Comparison of ENCODE assay signal across 17 cellular contexts in genomic region chr5:147065071-147065470, GRCh38.
DNase-seq lines count a peak whose midpoint lies in the region; ATAC-seq and TF ChIP-seq lines count a peak whose summit lies in the region.
"Had no signal": no experiment of that assay in that cellular context is flagged by ENCODE, and none has a peak within 500 bp of the region (broad histone marks: within the 10 kb centered on the region; RNA-seq: fewer than 3 reads in every experiment).

No MANE protein-coding gene starts in this region.

- peaks cover 0 to 4% of the 10 kb centered on the region in 2 donors for H3K9me3 Mint-ChIP-seq in stimulated activated naive B cell treated with anti-CD40 and anti-IgM and Interleukin-4, amounts not matched to agents 10 μg/mL and 1 μg/mL and 100 μg/mL, for 72 hours
- H3K9me3 Mint-ChIP-seq: CD4-positive, alpha-beta T cell had no signal

- H2AFZ ChIP-seq in OCI-LY3 (ENCODE audit: low read depth, low read length), result no peak overlapping the region

- peak; percentile 81 for ATAC-seq in GM18867 (IDR thresholded peaks at IDR 0.05; ENCODE audit: unreplicated experiment)
- peak; percentile 77 for ATAC-seq in GM21360 (IDR thresholded peaks at IDR 0.05; ENCODE audit: unreplicated experiment)
- peak; percentile 49 for ATAC-seq in HG02884 (IDR thresholded peaks at IDR 0.05; ENCODE audit: unreplicated experiment)
- no peak for ATAC-seq in stimulated activated naive B cell treated with anti-CD40 and anti-IgM and Interleukin-4, amounts not matched to agents 10 μg/mL and 1 μg/mL and 100 μg/mL, for 72 hours (replicated peaks)
- no peak for ATAC-seq in omental fat pad (ENCODE audit: low FRiP score)

- no peaks in the 10 kb centered on the region for H3K36me3 ChIP-seq in OCI-LY3 (replicated peaks; ENCODE audit: low read depth, low read length)
- H3K36me3 ChIP-seq: transverse colon had no signal

- H3K27me3 Mint-ChIP-seq in stimulated activated naive B cell treated with anti-CD40 and anti-IgM and Interleukin-4, amounts not matched to agents 10 μg/mL and 1 μg/mL and 100 μg/mL, for 72 hours, result no peaks in the 10 kb centered on the region
- H3K27me3 Mint-ChIP-seq: brain had no signal

- H3K4me1 Mint-ChIP-seq in stimulated activated naive B cell treated with anti-CD40 and anti-IgM and Interleukin-4, amounts not matched to agents 10 μg/mL and 1 μg/mL and 100 μg/mL, for 72 hours, result no peaks in the 10 kb centered on the region

- no peaks in the 10 kb centered on the region for H4K20me1 ChIP-seq in OCI-LY3 (ENCODE audit: insufficient read depth, low read length)

- no peak overlapping the region for H3K27ac Mint-ChIP-seq in stimulated activated naive B cell treated with anti-CD40 and anti-IgM and Interleukin-4, amounts not matched to agents 10 μg/mL and 1 μg/mL and 100 μg/mL, for 72 hours
- H3K27ac Mint-ChIP-seq: brain; CD4-positive, alpha-beta T cell; HFFc6 had no signal

- peak overlapping the region; percentile 26 for H3K4me2 ChIP-seq in OCI-LY3 (ENCODE audit: low read length)

- no peaks in the 10 kb centered on the region for H3K27me3 ChIP-seq in OCI-LY3 (ENCODE audit: low read depth, low read length)
- H3K27me3 ChIP-seq: transverse colon had no signal

- H3K4me3 ChIP-seq in OCI-LY3 (ENCODE audit: low read length), result no peak overlapping the region; the same call in 1 of the 2 replicates
- H3K4me3 ChIP-seq: transverse colon had no signal

- H3K36me3 Mint-ChIP-seq in stimulated activated naive B cell treated with anti-CD40 and anti-IgM and Interleukin-4, amounts not matched to agents 10 μg/mL and 1 μg/mL and 100 μg/mL, for 72 hours, result no peaks in the 10 kb centered on the region
- H3K36me3 Mint-ChIP-seq: brain had no signal

- DNase-seq in stimulated activated naive B cell treated with anti-CD40 and anti-IgM and Interleukin-4, amounts not matched to agents 10 μg/mL and 1 μg/mL and 100 μg/mL, for 72 hours, result no peak
- no peak for DNase-seq in GM19240 (ENCODE audit: insufficient read length, low spot score)
- no peak for DNase-seq in D341Med (ENCODE audit: low spot score)
- DNase-seq in omental fat pad (ENCODE audit: low spot score), result no peak
- DNase-seq: activated gamma-delta T cell treated with Interleukin-2 at 50 U/mL for 16 hours; CD4-positive, alpha-beta T cell; effector CD4-positive, alpha-beta T cell; HFFc6; mesendoderm; NCI-H1092; NCI-H446; transverse colon had no signal

- no peak overlapping the region for H3K27ac ChIP-seq in OCI-LY3 (ENCODE audit: low read length)
- H3K27ac ChIP-seq: transverse colon had no signal

- H3K79me2 ChIP-seq in OCI-LY3 (ENCODE audit: low read length), result no peaks in the 10 kb centered on the region

- H3K4me3 Mint-ChIP-seq in stimulated activated naive B cell treated with anti-CD40 and anti-IgM and Interleukin-4, amounts not matched to agents 10 μg/mL and 1 μg/mL and 100 μg/mL, for 72 hours, result no peak overlapping the region
- H3K4me3 Mint-ChIP-seq: brain; CD4-positive, alpha-beta T cell; HFFc6 had no signal

- no peaks in the 10 kb centered on the region for H3K4me1 ChIP-seq in OCI-LY3 (ENCODE audit: low read length)
- H3K4me1 ChIP-seq: transverse colon had no signal

- no peak overlapping the region for H3K9ac ChIP-seq in OCI-LY3 (ENCODE audit: low read length)

- no peaks in the 10 kb centered on the region for H3K9me3 ChIP-seq in OCI-LY3 (ENCODE audit: insufficient read depth, low read length)
- H3K9me3 ChIP-seq: transverse colon had no signal

- no peak for TF ChIP-seq CTCF in OCI-LY3 (IDR thresholded peaks at IDR 0.05; ENCODE audit: low read depth, low read length)
- no peak for TF ChIP-seq CTCF in omental fat pad (IDR thresholded peaks at IDR 0.05)

Comparison
In these comparisons a context has a peak if more than half of its experiments do, and no peak if none do; other contexts are left out.
1. ATAC-seq: peak in GM18867 (single experiment), GM21360 (single experiment) and HG02884 (single experiment); none in stimulated activated naive B cell treated with anti-CD40 and anti-IgM and Interleukin-4, amounts not matched to agents 10 μg/mL and 1 μg/mL and 100 μg/mL, for 72 hours (0 of 2) and omental fat pad (single experiment).